ENCODE assay signal across 1 cellular context in genomic region chr4:23930750-23931488, GRCh38.
TF ChIP-seq lines count a peak whose summit lies in the region.

No MANE protein-coding gene starts in this region.

TF ChIP-seq in HEK293, 187 proteins besides CTCF, POLR2A, EP300 and RAD21 (continued from another document):
- no peak for TF ChIP-seq PATZ1 (tag by site-specific recombination; IDR thresholded peaks at IDR 0.05)
